Comparison of ENCODE assay signal across 8 cellular contexts in genomic region chr11:4094348-4095291, GRCh38. TPM values are rescaled to one million over a fixed set of nuclear protein-coding genes. Genes with fewer than 3 reads are reported as not detected.
DNase-seq lines count a peak whose midpoint lies in the region; TF ChIP-seq lines count a peak whose summit lies in the region.

Gene RRM1 (plus strand): TSS chr11:4094799. CDS start chr11:4095013, 214 bp downstream.

- H3K9ac ChIP-seq in subcutaneous abdominal adipose tissue (ENCODE audit: low read length in 5 of 5): peak within 1 kb of the TSS; percentile 72 to 91 (median 88)

- CTCF ChIA-PET in HEK293T (lab: Yijun Ruan, JAX): no interaction called here

- H3K36me3 ChIP-seq in neuron (ENCODE audit: insufficient read depth, low read length) (peaks cover 10% of the 10 kb centered on the region), subcutaneous abdominal adipose tissue (ENCODE audit: control insufficient read depth in 5 of 5, insufficient read depth in 5 of 5, low read length in 5 of 5) (peaks cover 0 to 24% (median 23%) of the 10 kb centered on the region in 5 donors)

- H3K9me3 ChIP-seq in neuron (ENCODE audit: low read length): no peaks in the 10 kb centered on the region
- H3K9me3 ChIP-seq in subcutaneous abdominal adipose tissue (ENCODE audit: control insufficient read depth in 5 of 5, low read length in 5 of 5): no peaks in the 10 kb centered on the region

- peak within 1 kb of the TSS; percentile 95 for H3K27ac ChIP-seq in subcutaneous abdominal adipose tissue (ENCODE audit: low read depth, low read length)

- peak within 1 kb of the TSS; percentile 91 for H3K4me3 ChIP-seq in neuron (ENCODE audit: low read length)
- H3K4me3 ChIP-seq in subcutaneous abdominal adipose tissue (ENCODE audit: low read depth in 1 of 5, low read length in 5 of 5): peak within 1 kb of the TSS; percentile 68 to 95 (median 86)

- in situ Hi-C loops in SK-MEL-5 (cut with HindIII; ENCODE audit: low pct_unique_long_range_greater_than_20kb, low sequenced_read_pairs): no loop called here

- peaks cover 17% of the 10 kb centered on the region for H3K4me1 ChIP-seq in neuron (ENCODE audit: insufficient read depth, low read length)
- H3K4me1 ChIP-seq in subcutaneous abdominal adipose tissue (ENCODE audit: control insufficient read depth in 5 of 5, insufficient read depth in 5 of 5, low read length in 5 of 5): peaks cover 4 to 22% (median 19%) of the 10 kb centered on the region in 5 donors

- peak; percentile 63 for DNase-seq in GF-D8 (lab: John Stamatoyannopoulos, UW)
- peak; percentile 90 for DNase-seq in HEK293T (ENCODE audit: extremely low spot score)
- peak; percentile 96 for DNase-seq in MV-4-11 (lab: John Stamatoyannopoulos, UW)
- peak; percentile 98 for DNase-seq in SK-MEL-5 (ENCODE audit: low read depth, low spot score)
- peak; percentile 95 for DNase-seq in activated naive CD4-positive, alpha-beta T cell treated with Interleukin-2 at 50 U/mL for 16 hours
- DNase-seq in foreskin melanocyte: peak; percentile 91

- POLR2A ChIA-PET in HEK293T (lab: Yijun Ruan, JAX): interaction anchor here (1.1 kb wide), 1 partner anchor 253 kb away, joined by 3 read pairs; no protein-coding TSS in a partner anchor

- no peaks in the 10 kb centered on the region for H3K27me3 ChIP-seq in neuron (ENCODE audit: insufficient read depth, low read length)
- no peaks in the 10 kb centered on the region for H3K27me3 ChIP-seq in subcutaneous abdominal adipose tissue (ENCODE audit: control insufficient read depth in 5 of 5, insufficient read depth in 4 of 5, low read length in 5 of 5)

- H2AFZ ChIP-seq in neuron (ENCODE audit: low read depth, low read length): peak within 1 kb of the TSS; percentile 74

TF ChIP-seq in HEK293T, 16 proteins besides CTCF, POLR2A, EP300 and RAD21:
- TF ChIP-seq NFRKB (IDR thresholded peaks at IDR 0.05): peak; percentile 25; the same call in 1 of the 2 replicates
- 0 out of 2 replicates have a peak, but pooled peaks have one; percentile 28 for TF ChIP-seq ELF4 (IDR thresholded peaks at IDR 0.05)
- TF ChIP-seq PKNOX1 (IDR thresholded peaks at IDR 0.05): peak; percentile 97
- peak; percentile 69 for TF ChIP-seq L3MBTL2 (conservative IDR thresholded peaks at IDR 0.05)
- no peak for TF ChIP-seq SP1 (IDR thresholded peaks at IDR 0.05)

RNA-seq across cellular contexts. Expression of gene RRM1, which starts in this region (rescaled TPM):
- 66.0 and 71.0 TPM in 2 replicates for total RNA-seq in SK-MEL-5 (2014; rRNA removed; shearing (Covaris generic))
- 53.6 and 65.7 TPM in 2 replicates for polyA plus RNA-seq in SK-MEL-5 (2015; cell fraction: cytosol; rRNA removed)
- 27.9 and 29.6 TPM in 2 replicates for polyA plus RNA-seq in SK-MEL-5 (2015; cell fraction: nucleus; rRNA removed)

Comparison
In these comparisons a context has a peak if more than half of its experiments do, and no peak if none do; other contexts are left out.
1. Peak in every context shown above with its lines: DNase-seq, H3K4me3 ChIP-seq and H3K27ac ChIP-seq.